Comparison of ENCODE assay signal across 8 cellular contexts in genomic region chr1:74771913-74772515, GRCh38. TPM values are rescaled to one million over a fixed set of nuclear protein-coding genes. Genes with fewer than 3 reads are reported as not detected.
DNase-seq lines count a peak whose midpoint lies in the region; ATAC-seq, FAIRE-seq and TF ChIP-seq lines count a peak whose summit lies in the region.

No MANE protein-coding gene starts in this region.

- peaks cover 2% of the 10 kb centered on the region for H3K27me3 Mint-ChIP-seq in memory B cell

- ATAC-seq in GM19351 (IDR thresholded peaks at IDR 0.05; ENCODE audit: unreplicated experiment) (peak; percentile 81), HG03565 (IDR thresholded peaks at IDR 0.05; ENCODE audit: unreplicated experiment) (peak; percentile 93), memory B cell (ENCODE audit: low read depth) (peak; percentile 56)

- no peak overlapping the region for H3K4me3 ChIP-seq in bronchial epithelial cell (ENCODE audit: low read depth, low read length)

- peak; percentile 53 for TF ChIP-seq CTCF in bronchial epithelial cell (IDR thresholded peaks at IDR 0.05; ENCODE audit: insufficient read depth, low read length, severe bottlenecking)

- H3K9me3 Mint-ChIP-seq in memory B cell = no peaks in the 10 kb centered on the region

- no peaks in the 10 kb centered on the region for H3K4me1 Mint-ChIP-seq in memory B cell

- no peak overlapping the region for H3K4me3 Mint-ChIP-seq in memory B cell

- H3K27ac Mint-ChIP-seq in memory B cell = no peak overlapping the region

- H3K36me3 ChIP-seq in bronchial epithelial cell (ENCODE audit: control insufficient read depth, insufficient read depth, low read length) = no peaks in the 10 kb centered on the region

- H3K27me3 ChIP-seq in bronchial epithelial cell (ENCODE audit: control insufficient read depth, insufficient read depth, low read length) = no peaks in the 10 kb centered on the region

- no peak for FAIRE-seq in bronchial epithelial cell (lab: Jason Lieb, UNC)

- no peaks in the 10 kb centered on the region for H3K36me3 Mint-ChIP-seq in memory B cell

- DNase-seq in DMS153 (lab: John Stamatoyannopoulos, UW) = peak; percentile 18
- DNase-seq in NCI-H774 (lab: John Stamatoyannopoulos, UW) = peak; percentile 55
- DNase-seq in bronchial epithelial cell (ENCODE audit: low read depth) = peak; percentile 48
- DNase-seq in memory B cell (ENCODE audit: low spot score in 2 of 2) = peak in 1 of 2 donors; percentile 11
- DNase-seq in stimulated activated CD4-positive, alpha-beta T cell treated with anti-CD3 and anti-CD28 coated beads, Interleukin-1b, Interleukin-23, amount 100 ng/mL, for 48 hours = no peak
- DNase-seq in stimulated activated CD8-positive, alpha-beta memory T cell treated with anti-CD3 and anti-CD28 coated beads, Interleukin-4, amount 100 ng/mL, for 48 hours = no peak

RNA-seq across cellular contexts. Expression of gene TYW3, which starts 39.1 kb away (rescaled TPM):
- 9.7 and 10.2 TPM in 2 replicates for total RNA-seq in bronchial epithelial cell

RNA-seq across cellular contexts. Expression of gene CRYZ, which starts 39.2 kb away (rescaled TPM):
- 32.9 and 37.6 TPM in 2 replicates for total RNA-seq in bronchial epithelial cell

Comparison
In these comparisons a context has a peak if more than half of its experiments do, and no peak if none do; other contexts are left out.
1. DNase-seq: peak in DMS153 (single experiment), NCI-H774 (single experiment) and bronchial epithelial cell (single experiment); none in stimulated activated CD4-positive, alpha-beta T cell treated with anti-CD3 and anti-CD28 coated beads, Interleukin-1b, Interleukin-23, amount 100 ng/mL, for 48 hours (single experiment) and stimulated activated CD8-positive, alpha-beta memory T cell treated with anti-CD3 and anti-CD28 coated beads, Interleukin-4, amount 100 ng/mL, for 48 hours (single experiment).
2. Peak in every context shown above with its lines, with median percentiles within 50 percentile points of each other: ATAC-seq.